Comparison of ENCODE assay signal across 8 cellular contexts in the genomic region with DNA sequence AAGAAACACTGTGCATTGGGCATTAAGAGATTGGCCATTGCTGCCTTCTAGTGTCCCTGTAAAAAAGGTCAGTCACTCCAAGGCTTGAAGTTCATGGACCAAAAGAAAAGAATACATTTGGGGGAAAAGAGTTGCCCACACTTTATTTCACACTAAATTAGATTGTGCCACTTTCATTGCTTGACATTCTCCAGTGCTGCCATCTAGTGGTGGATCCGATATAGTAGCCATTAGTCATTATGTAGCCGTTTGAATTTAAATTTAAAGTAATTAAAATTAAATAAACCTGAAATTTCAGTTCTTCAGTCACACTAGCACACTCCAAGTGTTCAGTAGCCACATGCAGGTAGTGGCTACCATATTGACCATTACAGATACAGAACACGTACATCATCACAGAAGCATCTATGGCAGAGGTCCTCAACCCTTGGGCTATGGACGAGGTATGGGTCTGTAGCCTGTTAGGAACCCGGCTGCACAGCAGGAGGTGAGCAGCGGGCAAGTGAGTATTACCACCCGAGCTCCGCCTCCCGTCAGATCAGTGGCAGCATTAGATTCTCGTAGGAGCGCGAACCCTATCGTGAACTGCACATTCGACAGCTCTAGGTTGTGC. TPM values are rescaled to one million over a fixed set of nuclear protein-coding genes. Genes with fewer than 3 reads are reported as not detected.
DNase-seq lines count a peak whose midpoint lies in the region; ATAC-seq, FAIRE-seq and TF ChIP-seq lines count a peak whose summit lies in the region.

No MANE protein-coding gene starts in this region.

- no peak overlapping the region for H3K4me2 ChIP-seq in keratinocyte (ENCODE audit: control insufficient read depth, extremely low read depth, insufficient read depth, low read depth, low read length)

- DNase-seq in activated gamma-delta T cell treated with Interleukin-2 at 50 U/mL for 16 hours (peak; percentile 42), activated gamma-delta T cell (lab: John Stamatoyannopoulos, UW) (no peak), NB4 (ENCODE audit: low read depth) (peak; percentile 55), adrenal gland (peak in 3 of 7 donors; percentile 35 to 57 (median 52)), keratinocyte (ENCODE audit: low read depth, low spot score) (no peak), NK-92 (lab: John Stamatoyannopoulos, UW; ENCODE audit: unreplicated experiment) (no peak), NCI-H2029 treated with DMSO at 0.1 percent for 48 hours (lab: John Stamatoyannopoulos, UW) (no peak)
- DNase-seq in stimulated activated effector memory CD8-positive, alpha-beta T cell treated with anti-CD3 and anti-CD28 coated beads, Interleukin-12 subunit alpha, Interleukin-12 subunit beta, amount 100 ng/mL, for 72 hours (ENCODE audit: low spot score in 2 of 2): peak; percentile 29 to 65

- H3K27ac ChIP-seq in adrenal gland: no peak overlapping the region
- H3K27ac ChIP-seq in keratinocyte (ENCODE audit: control insufficient read depth, insufficient read depth, low read length): no peak overlapping the region

- H3K4me3 ChIP-seq in NB4 (ENCODE audit: low read depth, low read length) (no peak overlapping the region), adrenal gland (no peak overlapping the region), keratinocyte (ENCODE audit: control insufficient read depth in 2 of 3, extremely low read depth in 1 of 3, insufficient read depth in 2 of 3, low read depth in 1 of 3, low read length in 3 of 3) (no peak overlapping the region)

- ATAC-seq in stimulated activated effector memory CD8-positive, alpha-beta T cell treated with anti-CD3 and anti-CD28 coated beads, Interleukin-12 subunit alpha, Interleukin-12 subunit beta, amount 100 ng/mL, for 72 hours: no peak

- intact Hi-C loops in adrenal gland (cut with DNase I): no loop called here

- H3K36me3 ChIP-seq in adrenal gland (replicated peaks in 1 of 2): no peaks in the 10 kb centered on the region
- no peaks in the 10 kb centered on the region for H3K36me3 ChIP-seq in keratinocyte (ENCODE audit: control insufficient read depth in 2 of 2, extremely low read depth in 1 of 2, insufficient read depth in 2 of 2, low read length in 2 of 2)

- H3K4me1 ChIP-seq in adrenal gland (replicated peaks in 1 of 2) (no peaks in the 10 kb centered on the region), keratinocyte (ENCODE audit: control insufficient read depth, extremely low read depth, insufficient read depth, low read length) (no peaks in the 10 kb centered on the region)

- H4K20me1 ChIP-seq in keratinocyte (ENCODE audit: control insufficient read depth, extremely low read depth, insufficient read depth, low read length): no peaks in the 10 kb centered on the region

- no peak for TF ChIP-seq POLR2A in NB4 (IDR thresholded peaks at IDR 0.05; ENCODE audit: extremely low read depth, insufficient read length)
- no peak for TF ChIP-seq POLR2A in adrenal gland (IDR thresholded peaks at IDR 0.05)

- H3K27ac Mint-ChIP-seq in stimulated activated effector memory CD8-positive, alpha-beta T cell treated with anti-CD3 and anti-CD28 coated beads, Interleukin-12 subunit alpha, Interleukin-12 subunit beta, amount 100 ng/mL, for 72 hours: no peak overlapping the region

- FAIRE-seq in keratinocyte (lab: Jason Lieb, UNC): peak; percentile 77

- no peaks in the 10 kb centered on the region for H3K79me2 ChIP-seq in keratinocyte (ENCODE audit: control insufficient read depth, insufficient read depth, low read length)

- H3K9me3 ChIP-seq in adrenal gland (replicated peaks in 1 of 3) (no peaks in the 10 kb centered on the region), keratinocyte (ENCODE audit: control insufficient read depth, low read depth, low read length) (no peaks in the 10 kb centered on the region)

- no peaks in the 10 kb centered on the region for H3K36me3 Mint-ChIP-seq in stimulated activated effector memory CD8-positive, alpha-beta T cell treated with anti-CD3 and anti-CD28 coated beads, Interleukin-12 subunit alpha, Interleukin-12 subunit beta, amount 100 ng/mL, for 72 hours

- no peaks in the 10 kb centered on the region for H3K4me1 Mint-ChIP-seq in stimulated activated effector memory CD8-positive, alpha-beta T cell treated with anti-CD3 and anti-CD28 coated beads, Interleukin-12 subunit alpha, Interleukin-12 subunit beta, amount 100 ng/mL, for 72 hours

- TF ChIP-seq CTCF in NB4 (IDR thresholded peaks at IDR 0.05; ENCODE audit: low read depth, low read length) (peak; percentile 78), adrenal gland (IDR thresholded peaks at IDR 0.05) (peak; percentile 42 to 85 (median 56)), keratinocyte (optimal IDR thresholded peaks at IDR 0.05 in 1 of 3, IDR thresholded peaks at IDR 0.05 in 1 of 3, conservative IDR thresholded peaks at IDR 0.05 in 1 of 3; ENCODE audit: extremely low read depth in 1 of 3, insufficient read depth in 2 of 3, low read length in 3 of 3) (peak in 2 of 3 experiments; percentile 37 to 60)

- H3K9me1 ChIP-seq in keratinocyte (ENCODE audit: control insufficient read depth, extremely low read depth, insufficient read depth, low read length): no peaks in the 10 kb centered on the region

- H2AFZ ChIP-seq in keratinocyte (ENCODE audit: control insufficient read depth, low read length): no peak overlapping the region

- WGBS in adrenal gland, 4 donors: 39 to 66% (median 56%) methylated on average over 6 to 14 of the region's 14 CpGs

- no peaks in the 10 kb centered on the region for H3K9me3 Mint-ChIP-seq in stimulated activated effector memory CD8-positive, alpha-beta T cell treated with anti-CD3 and anti-CD28 coated beads, Interleukin-12 subunit alpha, Interleukin-12 subunit beta, amount 100 ng/mL, for 72 hours

- H3K4me3 Mint-ChIP-seq in stimulated activated effector memory CD8-positive, alpha-beta T cell treated with anti-CD3 and anti-CD28 coated beads, Interleukin-12 subunit alpha, Interleukin-12 subunit beta, amount 100 ng/mL, for 72 hours: no peak overlapping the region

- H3K9ac ChIP-seq in keratinocyte (ENCODE audit: control insufficient read depth, extremely low read depth, insufficient read depth, low read length): no peak overlapping the region

- dilution Hi-C loops in keratinocyte (cut with MboI; ENCODE audit: extremely low pct_ligation_motif_present, low sequenced_read_pairs): no loop called here

- no peaks in the 10 kb centered on the region for H3K27me3 ChIP-seq in adrenal gland
- H3K27me3 ChIP-seq in keratinocyte (ENCODE audit: control insufficient read depth, extremely low read depth, insufficient read depth, low read length): peaks cover 14% of the 10 kb centered on the region

RNA-seq across cellular contexts. Expression of a gene that starts 21.9 kb away (rescaled TPM):
- 10 to 100 TPM; 19.7 to 50.9 (median 31.3) TPM for total RNA-seq in adrenal gland
- polyA plus RNA-seq in adrenal gland: 10 to 100 TPM; 13.8 to 24.0 (median 15.0) TPM
- polyA plus RNA-seq in keratinocyte: 0.02 to 0.05 TPM in 2 of 3 replicates, not detected in the other
- 0.85 TPM for polyA plus RNA-seq in keratinocyte (2011; ENCODE audit: low read depth)
- 0.01 TPM in 1 of 2 replicates, not detected in the other for polyA plus RNA-seq in keratinocyte (2011; cell fraction: cytosol; rRNA removed)
- 0.06 and 0.12 TPM in 2 replicates for polyA plus RNA-seq in keratinocyte (2011; cell fraction: nucleus; rRNA removed)
- polyA plus RNA-seq in keratinocyte (2012; ENCODE audit: low replicate concordance): 0.06 TPM in 1 of 2 replicates, not detected in the other
- polyA minus RNA-seq in keratinocyte: not detected in 3 replicates
- polyA minus RNA-seq in keratinocyte (2011; cell fraction: cytosol; rRNA and poly(A)+ RNA removed): not detected
- not detected in 2 replicates for polyA minus RNA-seq in keratinocyte (2011; cell fraction: nucleus; rRNA and poly(A)+ RNA removed)

Comparison
In these comparisons a context has a peak if more than half of its experiments do, and no peak if none do; other contexts are left out.
1. DNase-seq: peak in activated gamma-delta T cell treated with Interleukin-2 at 50 U/mL for 16 hours (single experiment), NB4 (single experiment) and stimulated activated effector memory CD8-positive, alpha-beta T cell treated with anti-CD3 and anti-CD28 coated beads, Interleukin-12 subunit alpha, Interleukin-12 subunit beta, amount 100 ng/mL, for 72 hours (2 of 2); none in activated gamma-delta T cell (single experiment), keratinocyte (single experiment), NK-92 (single experiment) and NCI-H2029 treated with DMSO at 0.1 percent for 48 hours (single experiment).
2. RNA of a gene that starts 21.9 kb away (polyA plus RNA-seq): 13.8 to 24.0 TPM in adrenal gland; 0.01 to 0.85 TPM in keratinocyte; every median in the first group is over 4 times any median in the second.
3. Peak in every context shown above with its lines, with median percentiles within 50 percentile points of each other: CTCF ChIP-seq.